In the genomic region with DNA sequence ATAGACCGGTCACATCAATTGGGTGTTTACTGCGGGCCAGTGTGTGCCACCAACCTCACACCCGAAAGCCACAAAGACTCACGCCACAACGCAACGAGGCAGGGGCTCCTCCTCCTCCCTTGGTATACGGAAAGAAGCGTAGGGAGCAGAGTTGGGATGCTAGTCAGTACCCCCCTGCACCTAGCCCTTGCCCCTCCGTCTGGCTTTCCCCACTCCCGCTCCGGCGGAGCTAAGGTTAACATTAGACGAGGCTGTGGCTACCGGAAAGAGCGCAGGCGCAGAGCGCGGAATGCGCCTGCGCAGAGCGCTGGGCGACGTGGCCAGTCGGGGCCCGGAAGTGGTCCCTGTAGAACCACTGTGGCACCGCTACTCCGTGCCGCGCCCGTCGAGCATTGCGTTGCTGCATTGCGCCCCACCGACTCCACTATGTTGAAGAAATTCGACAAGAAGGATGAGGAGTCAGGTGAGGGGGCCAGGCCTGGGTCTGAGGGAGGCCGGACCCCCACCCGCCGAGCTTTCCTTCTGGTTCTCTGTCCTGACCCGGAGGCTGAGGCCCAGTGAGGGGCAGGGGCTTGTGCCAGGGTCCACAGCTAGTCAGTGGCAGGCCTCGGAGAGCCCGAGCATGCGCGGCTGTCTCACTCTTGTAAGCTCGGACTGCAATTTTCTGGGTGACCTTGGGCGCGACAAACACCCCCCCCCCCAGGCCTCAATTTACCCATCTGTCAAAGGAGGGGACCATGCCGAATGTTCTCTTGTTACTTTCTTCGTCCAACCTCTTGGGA, we compare ENCODE assay signal across 8 cellular contexts. TPM values are rescaled to one million over a fixed set of nuclear protein-coding genes. Genes with fewer than 3 reads are reported as not detected.
DNase-seq lines count a peak whose midpoint lies in the region; ATAC-seq and TF ChIP-seq lines count a peak whose summit lies in the region.

A gene with protein sequence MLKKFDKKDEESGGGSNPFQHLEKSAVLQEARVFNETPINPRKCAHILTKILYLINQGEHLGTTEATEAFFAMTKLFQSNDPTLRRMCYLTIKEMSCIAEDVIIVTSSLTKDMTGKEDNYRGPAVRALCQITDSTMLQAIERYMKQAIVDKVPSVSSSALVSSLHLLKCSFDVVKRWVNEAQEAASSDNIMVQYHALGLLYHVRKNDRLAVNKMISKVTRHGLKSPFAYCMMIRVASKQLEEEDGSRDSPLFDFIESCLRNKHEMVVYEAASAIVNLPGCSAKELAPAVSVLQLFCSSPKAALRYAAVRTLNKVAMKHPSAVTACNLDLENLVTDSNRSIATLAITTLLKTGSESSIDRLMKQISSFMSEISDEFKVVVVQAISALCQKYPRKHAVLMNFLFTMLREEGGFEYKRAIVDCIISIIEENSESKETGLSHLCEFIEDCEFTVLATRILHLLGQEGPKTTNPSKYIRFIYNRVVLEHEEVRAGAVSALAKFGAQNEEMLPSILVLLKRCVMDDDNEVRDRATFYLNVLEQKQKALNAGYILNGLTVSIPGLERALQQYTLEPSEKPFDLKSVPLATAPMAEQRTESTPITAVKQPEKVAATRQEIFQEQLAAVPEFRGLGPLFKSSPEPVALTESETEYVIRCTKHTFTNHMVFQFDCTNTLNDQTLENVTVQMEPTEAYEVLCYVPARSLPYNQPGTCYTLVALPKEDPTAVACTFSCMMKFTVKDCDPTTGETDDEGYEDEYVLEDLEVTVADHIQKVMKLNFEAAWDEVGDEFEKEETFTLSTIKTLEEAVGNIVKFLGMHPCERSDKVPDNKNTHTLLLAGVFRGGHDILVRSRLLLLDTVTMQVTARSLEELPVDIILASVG (plus strand): TSS at position 323 of the 782 bp plus-strand sequence. CDS start 104 bp downstream, at position 427.

- intact Hi-C loops in ovary (cut with DNase I), result loop anchor here (5.0 to 10.0 kb wide), 5 partner anchors 192 to 282 kb away; a partner anchor contains a TSS

- no peaks in the 10 kb centered on the region for H3K9me3 Mint-ChIP-seq in activated naive CD8-positive, alpha-beta T cell treated with anti-CD3 and anti-CD28 coated beads for 36 hours
- peaks cover 6% of the 10 kb centered on the region for H3K9me3 Mint-ChIP-seq in glutamatergic neuron (ENCODE audit: unreplicated experiment)

- H3K4me3 ChIP-seq in GM12864 (ENCODE audit: low read depth, low read length), result peak within 1 kb of the TSS; percentile 99
- peak within 1 kb of the TSS; percentile 91 for H3K4me3 ChIP-seq in SU-DHL-6 (ENCODE audit: insufficient read depth, low read length, poor library complexity, severe bottlenecking)
- H3K4me3 ChIP-seq in ovary, result peak within 1 kb of the TSS; percentile 81
- peak within 1 kb of the TSS; percentile 95 for H3K4me3 ChIP-seq in thoracic aorta

- H4K20me1 ChIP-seq in SU-DHL-6 (ENCODE audit: low read depth, low read length), result no peaks in the 10 kb centered on the region

- H3K27ac Mint-ChIP-seq in activated naive CD8-positive, alpha-beta T cell treated with anti-CD3 and anti-CD28 coated beads for 36 hours, result peak within 1 kb of the TSS; percentile 96
- peak within 1 kb of the TSS; percentile 91 for H3K27ac Mint-ChIP-seq in glutamatergic neuron (ENCODE audit: unreplicated experiment)

- no peaks in the 10 kb centered on the region for H3K9me3 ChIP-seq in SU-DHL-6 (ENCODE audit: insufficient read depth, low read length)
- H3K9me3 ChIP-seq in ovary, result no peaks in the 10 kb centered on the region
- H3K9me3 ChIP-seq in thoracic aorta, result no peaks in the 10 kb centered on the region

- 0 to 1% (median 0%) methylated on average over 32 to 48 of the region's 48 CpGs for WGBS in ovary, 3 donors

- peak within 1 kb of the TSS; percentile 84 for H3K4me2 ChIP-seq in SU-DHL-6 (ENCODE audit: low read depth, low read length, poor library complexity, severe bottlenecking)

- H3K4me1 Mint-ChIP-seq in activated naive CD8-positive, alpha-beta T cell treated with anti-CD3 and anti-CD28 coated beads for 36 hours, result peaks cover 49% of the 10 kb centered on the region
- H3K4me1 Mint-ChIP-seq in glutamatergic neuron (ENCODE audit: low read depth, unreplicated experiment), result peaks cover 4% of the 10 kb centered on the region

- peak; percentile 92 for TF ChIP-seq POLR2A in ovary (IDR thresholded peaks at IDR 0.05)

- TF ChIP-seq EP300 in ovary (IDR thresholded peaks at IDR 0.05), result no peak

- H3K9me2 ChIP-seq in SU-DHL-6 (replicated peaks; ENCODE audit: insufficient read depth, low read length), result no peaks in the 10 kb centered on the region

- ATAC-seq in HG02759 (IDR thresholded peaks at IDR 0.05; ENCODE audit: unreplicated experiment) (peak; percentile 92), thoracic aorta (ENCODE audit: insufficient number of reproducible peaks, low FRiP score, low read depth) (peak; percentile 60)

- H3K36me3 Mint-ChIP-seq in activated naive CD8-positive, alpha-beta T cell treated with anti-CD3 and anti-CD28 coated beads for 36 hours, result peaks cover 21% of the 10 kb centered on the region
- H3K36me3 Mint-ChIP-seq in glutamatergic neuron (ENCODE audit: unreplicated experiment), result no peaks in the 10 kb centered on the region

- H3K27me3 ChIP-seq in SU-DHL-6 (ENCODE audit: low read length), result no peaks in the 10 kb centered on the region
- no peaks in the 10 kb centered on the region for H3K27me3 ChIP-seq in ovary
- H3K27me3 ChIP-seq in thoracic aorta (replicated peaks; ENCODE audit: insufficient read depth), result no peaks in the 10 kb centered on the region

- H3K9ac ChIP-seq in SU-DHL-6 (ENCODE audit: low read length), result peak within 1 kb of the TSS; percentile 94

- no peaks in the 10 kb centered on the region for H3K27me3 Mint-ChIP-seq in activated naive CD8-positive, alpha-beta T cell treated with anti-CD3 and anti-CD28 coated beads for 36 hours
- H3K27me3 Mint-ChIP-seq in glutamatergic neuron (ENCODE audit: unreplicated experiment), result peaks cover 6% of the 10 kb centered on the region

- H3F3A ChIP-seq in SU-DHL-6 (ENCODE audit: insufficient read depth), result no peaks in the 10 kb centered on the region

- H3K79me2 ChIP-seq in SU-DHL-6 (ENCODE audit: insufficient read depth, low read length), result peaks cover 21% of the 10 kb centered on the region

- DNase-seq in GM12864 (ENCODE audit: low read depth) (peak; percentile 68), NCI-H1417 treated with DMSO at 0.1 percent for 48 hours (lab: John Stamatoyannopoulos, UW) (peak; percentile 82), glutamatergic neuron (peak; percentile 86), ovary (peak; percentile 81 to 93 (median 86)), thoracic aorta (ENCODE audit: low spot score) (peak; percentile 33)
- DNase-seq in activated naive CD8-positive, alpha-beta T cell treated with anti-CD3 and anti-CD28 coated beads for 36 hours, result peak; percentile 91

- H3K4me3 Mint-ChIP-seq in activated naive CD8-positive, alpha-beta T cell treated with anti-CD3 and anti-CD28 coated beads for 36 hours, result peak within 1 kb of the TSS; percentile 99
- peak within 1 kb of the TSS; percentile 96 for H3K4me3 Mint-ChIP-seq in glutamatergic neuron (ENCODE audit: unreplicated experiment)

- peaks cover 9% of the 10 kb centered on the region for H3K4me1 ChIP-seq in ovary (ENCODE audit: insufficient read depth)
- H3K4me1 ChIP-seq in thoracic aorta (ENCODE audit: control insufficient read depth in 1 of 2, low read depth in 2 of 2), result peaks cover 4 to 39% of the 10 kb centered on the region in 2 donors

- H3K27ac ChIP-seq in SU-DHL-6 (ENCODE audit: low read depth, low read length), result peak within 1 kb of the TSS; percentile 44
- H3K27ac ChIP-seq in ovary, result peak within 1 kb of the TSS; percentile 62 to 72
- peak within 1 kb of the TSS; percentile 85 to 89 for H3K27ac ChIP-seq in thoracic aorta

- no peaks in the 10 kb centered on the region for H3K36me3 ChIP-seq in SU-DHL-6 (ENCODE audit: low read length)
- no peaks in the 10 kb centered on the region for H3K36me3 ChIP-seq in ovary
- peaks cover 26% of the 10 kb centered on the region for H3K36me3 ChIP-seq in thoracic aorta

- TF ChIP-seq CTCF in GM12864 (IDR thresholded peaks at IDR 0.05; ENCODE audit: low read depth, low read length, missing control alignments) (no peak), SU-DHL-6 (IDR thresholded peaks at IDR 0.05; ENCODE audit: insufficient read depth, low read length, poor library complexity, severe bottlenecking) (no peak), glutamatergic neuron (IDR thresholded peaks at IDR 0.05; ENCODE audit: partially characterized antibody, unreplicated experiment) (no peak), ovary (IDR thresholded peaks at IDR 0.05) (peak in 1 of 3 donors; percentile 9), thoracic aorta (IDR thresholded peaks at IDR 0.05) (no peak)

- H2AFZ ChIP-seq in SU-DHL-6 (ENCODE audit: low read depth, low read length, severe bottlenecking), result peak within 1 kb of the TSS; percentile 92

RNA-seq across cellular contexts. Expression of the gene that starts here (rescaled TPM):
- 100 to 1,000 TPM; 128 to 132 TPM for total RNA-seq in activated naive CD8-positive, alpha-beta T cell treated with anti-CD3 and anti-CD28 coated beads for 36 hours
- total RNA-seq in glutamatergic neuron (ENCODE audit: unreplicated experiment) (152 TPM), ovary (100 to 1,000 TPM in 5 of 7 donors, 10 to 100 TPM in 2; 49.2 to 147 (median 115) TPM), thoracic aorta (100 to 1,000 TPM; 126 to 141 TPM)
- 100 to 1,000 TPM in 1 of 2 donors, 10 to 100 TPM in 1; 62.6 to 133 TPM for polyA plus RNA-seq in ovary

Comparison
In these comparisons a context has a peak if more than half of its experiments do, and no peak if none do; other contexts are left out.
1. Peak in every context shown above with its lines: DNase-seq, ATAC-seq, H3K4me3 ChIP-seq and H3K27ac ChIP-seq.
2. DNase-seq: peak in every context shown above with its lines; median percentile 91 in activated naive CD8-positive, alpha-beta T cell treated with anti-CD3 and anti-CD28 coated beads for 36 hours; 86 in glutamatergic neuron; 86 in ovary; 82 in NCI-H1417 treated with DMSO at 0.1 percent for 48 hours; 68 in GM12864; 33 in thoracic aorta.